ENCODE assay signal across 16 cellular contexts in genomic region chr3:81728766-81729544, GRCh38. TPM values are rescaled to one million over a fixed set of nuclear protein-coding genes. Genes with fewer than 3 reads are reported as not detected.
DNase-seq lines count a peak whose midpoint lies in the region; ATAC-seq, FAIRE-seq and TF ChIP-seq lines count a peak whose summit lies in the region.
"Had no signal": no experiment of that assay in that cellular context is flagged by ENCODE, and none has a peak within 500 bp of the region (broad histone marks: within the 10 kb centered on the region; RNA-seq: fewer than 3 reads in every experiment).

No MANE protein-coding gene starts in this region.

- no peaks in the 10 kb centered on the region for H3K27me3 Mint-ChIP-seq in MCF 10A (ENCODE audit: insufficient read depth, unreplicated experiment)

- H3K27ac Mint-ChIP-seq in MCF 10A (ENCODE audit: low read depth, unreplicated experiment), result peak overlapping the region; percentile 5

- peaks cover 49% of the 10 kb centered on the region for H3K4me1 Mint-ChIP-seq in MCF 10A (ENCODE audit: insufficient read depth, unreplicated experiment)

- no peaks in the 10 kb centered on the region for H3K27me3 ChIP-seq in breast epithelium
- no peaks in the 10 kb centered on the region for H3K27me3 ChIP-seq in effector memory CD4-positive, alpha-beta T cell (replicated peaks; ENCODE audit: control insufficient read depth, insufficient read depth, low read length, poor library complexity, severe bottlenecking)
- H3K27me3 ChIP-seq: thyroid gland had no signal

- peak overlapping the region; percentile 29 for H3K4me3 Mint-ChIP-seq in MCF 10A (ENCODE audit: unreplicated experiment)

- no peaks in the 10 kb centered on the region for H3K9me3 ChIP-seq in breast epithelium
- no peaks in the 10 kb centered on the region for H3K9me3 ChIP-seq in effector memory CD4-positive, alpha-beta T cell (ENCODE audit: control insufficient read depth, low read length)
- H3K9me3 ChIP-seq: thyroid gland had no signal

- no peak overlapping the region for H3K4me3 ChIP-seq in breast epithelium
- H3K4me3 ChIP-seq in foreskin fibroblast (ENCODE audit: low read depth in 1 of 2, low read length in 2 of 2), result peak overlapping the region in 1 of 2 donors; percentile 8
- no peak overlapping the region for H3K4me3 ChIP-seq in effector memory CD4-positive, alpha-beta T cell (ENCODE audit: insufficient read depth, low read depth, low read length, poor library complexity, severe bottlenecking)
- H3K4me3 ChIP-seq: thyroid gland had no signal

- no TSS peak for BruUV-seq in MCF 10A (replicated peaks; lab: Mats Ljungman, UMichigan)

- no peak for ATAC-seq in HG03457 (IDR thresholded peaks at IDR 0.05; ENCODE audit: unreplicated experiment)
- no peak for ATAC-seq in GM21717 (IDR thresholded peaks at IDR 0.05; ENCODE audit: unreplicated experiment)

- no peaks in the 10 kb centered on the region for H3K9me3 Mint-ChIP-seq in MCF 10A (ENCODE audit: unreplicated experiment)

- FAIRE-seq in urothelium cell line (lab: Jason Lieb, UNC), result no peak

- peak; percentile 54 for DNase-seq in MCF 10A (ENCODE audit: unreplicated experiment)
- no peak for DNase-seq in breast epithelium (ENCODE audit: low spot score in 2 of 2)
- DNase-seq in amniotic epithelial cell (ENCODE audit: low read depth), result peak; percentile 54
- DNase-seq in foreskin fibroblast, result peak; percentile 44 to 70
- peak; percentile 30 for DNase-seq in urothelium cell line (ENCODE audit: low spot score)
- DNase-seq in effector memory CD4-positive, alpha-beta T cell, result no peak
- DNase-seq: 8988T; activated T-cell treated with anti-CD3 and anti-CD28 coated beads, Interleukin-2, amount 50 U/mL, for 48 hours; aorta; COR-L47; hippocampal formation; NCI-H1930; thyroid gland had no signal

- intact Hi-C loops in MCF 10A (cut with micrococcal nuclease), result loop anchor here (2.0 kb wide), 1 partner anchor 14 kb away; no protein-coding TSS in a partner anchor
- intact Hi-C loops in breast epithelium (cut with DNase I; ENCODE audit: low total_unique reads), result no loop called here

- POLR2A ChIA-PET in MCF 10A (lab: Yijun Ruan, JAX), result interaction anchor here (0.8 to 1.0 kb wide), 2 partner anchors 15 to 31 kb away, joined by 3 to 5 read pairs; no protein-coding TSS in a partner anchor

- H3K36me3 Mint-ChIP-seq in MCF 10A (ENCODE audit: insufficient read depth, unreplicated experiment), result no peaks in the 10 kb centered on the region

- H3K4me1 ChIP-seq in breast epithelium, result no peaks in the 10 kb centered on the region
- H3K4me1 ChIP-seq in effector memory CD4-positive, alpha-beta T cell (ENCODE audit: control insufficient read depth, insufficient read depth, low read length, poor library complexity, severe bottlenecking), result no peaks in the 10 kb centered on the region

- H3K27ac ChIP-seq in breast epithelium, result no peak overlapping the region
- H3K27ac ChIP-seq in effector memory CD4-positive, alpha-beta T cell (ENCODE audit: insufficient read depth, low read length, poor library complexity, severe bottlenecking), result no peak overlapping the region
- H3K27ac ChIP-seq: KMS-11, thyroid gland had no signal

- no peaks in the 10 kb centered on the region for H3K36me3 ChIP-seq in breast epithelium
- H3K36me3 ChIP-seq in effector memory CD4-positive, alpha-beta T cell (ENCODE audit: control insufficient read depth, insufficient read depth, low read length), result no peaks in the 10 kb centered on the region

- CTCF ChIA-PET in MCF 10A (lab: Yijun Ruan, JAX), result interaction anchor here (1.9 kb wide), 1 partner anchor 62 kb away, joined by 10 read pairs; no protein-coding TSS in a partner anchor

- no peak for TF ChIP-seq CTCF in MCF 10A (IDR thresholded peaks at IDR 0.05; ENCODE audit: unreplicated experiment)
- TF ChIP-seq CTCF in breast epithelium (IDR thresholded peaks at IDR 0.05), result no peak
- no peak for TF ChIP-seq CTCF in foreskin fibroblast (IDR thresholded peaks at IDR 0.05; ENCODE audit: low read depth, low read length)

- TF ChIP-seq POLR2A in breast epithelium (IDR thresholded peaks at IDR 0.05), result no peak

RNA-seq across cellular contexts. Expression of gene GBE1, which starts 32.5 kb away (rescaled TPM):
- 41.8 and 58.1 TPM in 2 replicates for total RNA-seq in MCF 10A (2022)
- 100 to 1,000 TPM in 1 of 3 donors, 10 to 100 TPM in 2; 34.4 to 148 (median 49.8) TPM for total RNA-seq in breast epithelium

Comparison
In these comparisons a context has a peak if more than half of its experiments do, and no peak if none do; other contexts are left out.
1. DNase-seq: peak in MCF 10A (single experiment), amniotic epithelial cell (single experiment), foreskin fibroblast (2 of 2) and urothelium cell line (single experiment); none in breast epithelium (0 of 2) and effector memory CD4-positive, alpha-beta T cell (0 of 3).